21 cellular contexts compared by ENCODE assay signal in genomic region chr1:153550398-153550758, GRCh38. TPM values are rescaled to one million over a fixed set of nuclear protein-coding genes. Genes with fewer than 3 reads are reported as not detected.
DNase-seq lines count a peak whose midpoint lies in the region; ATAC-seq, FAIRE-seq and TF ChIP-seq lines count a peak whose summit lies in the region.
"Had no signal": no experiment of that assay in that cellular context is flagged by ENCODE, and none has a peak within 500 bp of the region (broad histone marks: within the 10 kb centered on the region; RNA-seq: fewer than 3 reads in every experiment).

No MANE protein-coding gene starts in this region.

- FAIRE-seq in H1 (lab: Jason Lieb, UNC), result no peak
- FAIRE-seq: pancreas had no signal

- no peak for TF ChIP-seq POLR2A in H1 (IDR thresholded peaks at IDR 0.05; ENCODE audit: control extremely low read depth in 1 of 2, low read depth in 2 of 2, low read length in 2 of 2)

- H3K4me3 Mint-ChIP-seq in neural progenitor cell, result no peak overlapping the region
- H3K4me3 Mint-ChIP-seq: brain; T-helper 1 cell treated with Interleukin-12 subunit alpha and Interleukin-12 subunit beta and Interleukin-4 antibody, amounts not matched to agents 30 μg/mL and 1 μg/mL, for 36 hours had no signal

- peaks cover 56% of the 10 kb centered on the region for H3K4me1 Mint-ChIP-seq in neural progenitor cell

- H3K9me3 Mint-ChIP-seq in neural progenitor cell, result no peaks in the 10 kb centered on the region
- H3K9me3 Mint-ChIP-seq: brain; T-helper 1 cell treated with Interleukin-12 subunit alpha and Interleukin-12 subunit beta and Interleukin-4 antibody, amounts not matched to agents 30 μg/mL and 1 μg/mL, for 36 hours had no signal

- no peak overlapping the region for H3K4me2 ChIP-seq in H1 (ENCODE audit: insufficient read depth in 1 of 2, low read depth in 2 of 2, low read length in 2 of 2)
- H3K4me2 ChIP-seq in neural progenitor cell, result no peak overlapping the region

- ATAC-seq in GM21528 (IDR thresholded peaks at IDR 0.05; ENCODE audit: low FRiP score, unreplicated experiment), result no peak
- no peak for ATAC-seq in HG03520 (IDR thresholded peaks at IDR 0.05; ENCODE audit: unreplicated experiment)
- no peak for ATAC-seq in HG03045 (IDR thresholded peaks at IDR 0.05; ENCODE audit: unreplicated experiment)
- ATAC-seq: heart right ventricle, pancreas had no signal

- no peak overlapping the region for H3K23ac ChIP-seq in H1 (ENCODE audit: insufficient read length)

- no peak overlapping the region; the same call in 1 of the 2 replicates for H4K8ac ChIP-seq in H1 (ENCODE audit: extremely low read depth, insufficient read depth, low read length)

- H3K18ac ChIP-seq in H1 (ENCODE audit: extremely low read depth, low read length), result no peak overlapping the region

- 0 out of 2 replicates have a peak overlapping the region, but pooled peaks have one; percentile 44 for H2BK5ac ChIP-seq in H1 (ENCODE audit: low read depth, low read length)

- WGBS in H1 (ENCODE audit: extremely low coverage in 1 of 2, insufficient coverage in 1 of 2, insufficient read length in 1 of 2, insufficient replicate concordance in 2 of 2, low coverage in 1 of 2, low lambda C conversion rate in 2 of 2, missing lambda C conversion rate in 1 of 2), 2 experiments, result 75% methylated on average over 4 of the region's 4 CpGs; no CpG with 5 or more reads in 1 of the 2 experiments

- H3K4me3 ChIP-seq in left ventricle myocardium inferior, result no peak overlapping the region
- no peak overlapping the region for H3K4me3 ChIP-seq in H1 (ENCODE audit: extremely low read depth in 1 of 4, insufficient read depth in 2 of 4, low read depth in 3 of 4, low read length in 4 of 4)
- no peak overlapping the region for H3K4me3 ChIP-seq in neural progenitor cell
- H3K4me3 ChIP-seq: dorsolateral prefrontal cortex, heart right ventricle, pancreas, thyroid gland had no signal

- H2AFZ ChIP-seq in H1 (ENCODE audit: low read length), result no peak overlapping the region
- H2AFZ ChIP-seq in neural progenitor cell (replicated peaks), result peak overlapping the region; percentile 2

- no peak overlapping the region for H3K4ac ChIP-seq in H1 (replicated peaks; ENCODE audit: insufficient read length, low read depth, low read length)

- no peaks in the 10 kb centered on the region for H3K79me2 ChIP-seq in H1 (ENCODE audit: control insufficient read depth in 1 of 2, insufficient read depth in 2 of 2, low read length in 2 of 2)
- no peaks in the 10 kb centered on the region for H3K79me2 ChIP-seq in neural progenitor cell (ENCODE audit: low read depth)

- peak overlapping the region; percentile 68 for H3K27ac ChIP-seq in left ventricle myocardium inferior (replicated peaks)
- no peak overlapping the region for H3K27ac ChIP-seq in H1 (ENCODE audit: low read depth, low read length)
- H3K27ac ChIP-seq in neural progenitor cell, result no peak overlapping the region
- H3K27ac ChIP-seq: dorsolateral prefrontal cortex had no signal

- no peak overlapping the region for H3K9ac ChIP-seq in H1 (replicated peaks in 1 of 4; ENCODE audit: extremely low read depth in 1 of 4, low read depth in 3 of 4, low read length in 3 of 4)
- no peak overlapping the region for H3K9ac ChIP-seq in neural progenitor cell

- TF ChIP-seq CTCF in left ventricle myocardium inferior (IDR thresholded peaks at IDR 0.05; ENCODE audit: borderline replicate concordance) (no peak), H1 (IDR thresholded peaks at IDR 0.05; ENCODE audit: control extremely low read depth in 1 of 3, insufficient read depth in 1 of 3, low read depth in 1 of 3, low read length in 3 of 3) (no peak), neural progenitor cell (IDR thresholded peaks at IDR 0.05) (no peak)

- no peaks in the 10 kb centered on the region for H3K79me1 ChIP-seq in H1 (ENCODE audit: low read depth, low read length)

- H3K27ac Mint-ChIP-seq in neural progenitor cell, result no peak overlapping the region
- H3K27ac Mint-ChIP-seq: T-helper 1 cell treated with Interleukin-12 subunit alpha and Interleukin-12 subunit beta and Interleukin-4 antibody, amounts not matched to agents 30 μg/mL and 1 μg/mL, for 36 hours had no signal

- no peak overlapping the region for H4K5ac ChIP-seq in H1 (ENCODE audit: insufficient read length, low read depth, low read length)

- H3K23me2 ChIP-seq in H1 (ENCODE audit: low read depth, low read length), result peaks cover under 1% of the 10 kb centered on the region

- H3F3A ChIP-seq in neural progenitor cell (ENCODE audit: low read depth), result no peaks in the 10 kb centered on the region

- no peaks in the 10 kb centered on the region for H3K36me3 Mint-ChIP-seq in neural progenitor cell
- H3K36me3 Mint-ChIP-seq: brain had no signal

- H3K14ac ChIP-seq in H1 (ENCODE audit: insufficient read length), result no peak overlapping the region

- no peak overlapping the region for H2BK120ac ChIP-seq in H1 (replicated peaks; ENCODE audit: low read depth, low read length)

- no peak for TF ChIP-seq EP300 in H1 (IDR thresholded peaks at IDR 0.05; ENCODE audit: borderline replicate concordance in 1 of 2, low read depth in 2 of 2, low read length in 2 of 2)

- TF ChIP-seq RAD21 in H1 (IDR thresholded peaks at IDR 0.05 in 1 of 2, conservative IDR thresholded peaks at IDR 0.05 in 1 of 2; ENCODE audit: low read depth in 2 of 2, low read length in 2 of 2), result no peak

- DNase-seq in left ventricle myocardium inferior (no peak), cardiac septum (ENCODE audit: low spot score) (no peak), H1 (ENCODE audit: low read depth in 1 of 2, low spot score in 2 of 2) (no peak), neural progenitor cell (ENCODE audit: low spot score) (no peak), NCI-H510A (lab: John Stamatoyannopoulos, UW) (no peak)
- DNase-seq: activated naive CD4-positive, alpha-beta T cell treated with Interleukin-2 at 50 U/mL for 16 hours; dorsolateral prefrontal cortex; heart right ventricle; SHP77 treated with DMSO at 0.1 percent for 48 hours; stimulated activated CD4-positive, alpha-beta T cell treated with anti-CD3 and anti-CD28 coated beads, Interleukin-4, amount 100 ng/mL, for 24 hours; stimulated activated CD8-positive, alpha-beta memory T cell treated with anti-CD3 and anti-CD28 coated beads, Interleukin-4, amount 100 ng/mL, for 48 hours; thyroid gland had no signal

- peaks cover 71% of the 10 kb centered on the region for H3K4me1 ChIP-seq in left ventricle myocardium inferior
- peaks cover under 1 to 23% (median 13%) of the 10 kb centered on the region in 4 experiments for H3K4me1 ChIP-seq in H1 (replicated peaks in 1 of 4; ENCODE audit: control insufficient read depth in 3 of 4, insufficient read depth in 4 of 4, low read length in 3 of 4)
- H3K4me1 ChIP-seq in neural progenitor cell, result peaks cover 21% of the 10 kb centered on the region

- no peak overlapping the region for H4K91ac ChIP-seq in H1 (replicated peaks; ENCODE audit: insufficient read length, low read length)

- no peak overlapping the region for H2BK15ac ChIP-seq in H1 (ENCODE audit: low read length)

- peaks cover 17% of the 10 kb centered on the region for H3K27me3 Mint-ChIP-seq in neural progenitor cell (ENCODE audit: insufficient read depth, low read depth)

- POLR2A ChIA-PET in H1 (lab: Charles Lee; ENCODE audit: partially characterized antibody), result interaction anchor here (0.6 to 1.8 kb wide), 7 partner anchors 9 to 440 kb away, joined by 3 to 5 read pairs (median 4); partner anchors contain the start of genes RPS27, S100A5 and S100A6

- H3K36me3 ChIP-seq in left ventricle myocardium inferior, result no peaks in the 10 kb centered on the region
- H3K36me3 ChIP-seq in H1 (ENCODE audit: control insufficient read depth in 2 of 4, insufficient read depth in 4 of 4, low read length in 3 of 4), result no peaks in the 10 kb centered on the region
- H3K36me3 ChIP-seq in neural progenitor cell, result no peaks in the 10 kb centered on the region
- H3K36me3 ChIP-seq: heart right ventricle, pancreas, thyroid gland had no signal

- no peaks in the 10 kb centered on the region for H4K20me1 ChIP-seq in H1 (replicated peaks in 1 of 2; ENCODE audit: control insufficient read depth in 1 of 2, insufficient read depth in 2 of 2, low read length in 2 of 2)
- no peaks in the 10 kb centered on the region for H4K20me1 ChIP-seq in neural progenitor cell (ENCODE audit: low read depth)

- intact Hi-C loops in left ventricle myocardium inferior (cut with micrococcal nuclease), result no loop called here
- intact Hi-C loops in cardiac septum (cut with DNase I), result no loop called here

- H2BK20ac ChIP-seq in H1 (ENCODE audit: low read length), result 0 out of 2 replicates have a peak overlapping the region, but pooled peaks have one; percentile 61

- H3K56ac ChIP-seq in H1 (replicated peaks; ENCODE audit: insufficient read length, low read depth, low read length), result no peak overlapping the region

- no peak overlapping the region for H2AK5ac ChIP-seq in H1 (ENCODE audit: low read depth, low read length)

- no peak overlapping the region for H2BK12ac ChIP-seq in H1 (ENCODE audit: low read depth, low read length)

- H3K27me3 ChIP-seq in left ventricle myocardium inferior (ENCODE audit: low read depth) (no peaks in the 10 kb centered on the region), H1 (replicated peaks in 1 of 4; ENCODE audit: control insufficient read depth in 3 of 4, extremely low read depth in 1 of 4, insufficient read depth in 3 of 4, low read length in 3 of 4) (no peaks in the 10 kb centered on the region; a peak in 3 of 7 replicates), neural progenitor cell (no peaks in the 10 kb centered on the region)
- H3K27me3 ChIP-seq: heart right ventricle, pancreas, thyroid gland had no signal

- H3K9me3 ChIP-seq in left ventricle myocardium inferior (replicated peaks), result no peaks in the 10 kb centered on the region
- H3K9me3 ChIP-seq in H1 (ENCODE audit: insufficient read depth in 2 of 2, low read depth in 1 of 2, low read length in 1 of 2), result no peaks in the 10 kb centered on the region
- no peaks in the 10 kb centered on the region for H3K9me3 ChIP-seq in neural progenitor cell (ENCODE audit: low read depth)
- H3K9me3 ChIP-seq: heart right ventricle, pancreas, thyroid gland had no signal

- CTCF ChIA-PET in H1 (lab: Charles Lee; ENCODE audit: partially characterized antibody), result interaction anchor here (0.7 to 12.9 kb wide), 8 partner anchors 12 to 78 kb away, joined by 3 to 165 read pairs (median 30); partner anchors contain the start of genes S100A1, S100A13, S100A5 and S100A6

RNA-seq across cellular contexts. Expression of gene S100A3, which starts 1.3 kb away (rescaled TPM):
- total RNA-seq in left ventricle myocardium inferior (0.36 TPM), cardiac septum (1.3 TPM), neural progenitor cell (ENCODE audit: low replicate concordance) (not detected in 2 replicates)
- 0.47 TPM in 1 of 2 replicates, not detected in the other for total RNA-seq in H1 (2021; fragmentation: NEBNext Ultra II Directional; extraction: Animal tissue kit (Norgen Biotek cat#: 25700))
- polyA plus RNA-seq in H1 (2011; rRNA removed), result 0.26 and 0.77 TPM in 2 replicates
- polyA plus RNA-seq in H1 (2011; cell fraction: cytosol; rRNA removed), result 1.1 TPM
- polyA plus RNA-seq in H1 (2011; cell fraction: nucleus; rRNA removed), result 0.43 TPM
- not detected in 4 replicates for polyA plus RNA-seq in H1 (2012, experiment 1 of 2)
- polyA plus RNA-seq in H1 (2012, experiment 2 of 2), result not detected
- polyA plus RNA-seq in H1 (2013, experiment 1 of 2), result 0.14 TPM
- 0.24 TPM for polyA plus RNA-seq in H1 (2013, experiment 2 of 2)
- not detected in 2 replicates for polyA minus RNA-seq in H1 (2011; rRNA and poly(A)+ RNA removed)
- polyA minus RNA-seq in H1 (2011; cell fraction: cytosol; rRNA and poly(A)+ RNA removed), result not detected
- polyA minus RNA-seq in H1 (2011; cell fraction: nucleus; rRNA and poly(A)+ RNA removed), result not detected
- total RNA-seq: mucosa of gallbladder had no signal

RNA-seq across cellular contexts. Expression of gene S100A4, which starts 4.8 kb away (rescaled TPM):
- total RNA-seq in left ventricle myocardium inferior (137 TPM), cardiac septum (107 TPM), neural progenitor cell (ENCODE audit: low replicate concordance) (22.4 and 34.3 TPM in 2 replicates)
- 36.3 and 39.6 TPM in 2 replicates for total RNA-seq in H1 (2021; fragmentation: NEBNext Ultra II Directional; extraction: Animal tissue kit (Norgen Biotek cat#: 25700))
- 43.3 and 85.4 TPM in 2 replicates for polyA plus RNA-seq in H1 (2011; rRNA removed)
- 48.1 TPM for polyA plus RNA-seq in H1 (2011; cell fraction: cytosol; rRNA removed)
- polyA plus RNA-seq in H1 (2011; cell fraction: nucleus; rRNA removed), result 16.4 TPM
- 45.5 to 53.5 TPM (median 49.9 TPM) in 4 replicates for polyA plus RNA-seq in H1 (2012, experiment 1 of 2)
- 137 TPM for polyA plus RNA-seq in H1 (2012, experiment 2 of 2)
- 70.2 TPM for polyA plus RNA-seq in H1 (2013, experiment 1 of 2)
- polyA plus RNA-seq in H1 (2013, experiment 2 of 2), result 68.2 TPM
- polyA minus RNA-seq in H1 (2011; rRNA and poly(A)+ RNA removed), result 13.4 and 13.9 TPM in 2 replicates
- polyA minus RNA-seq in H1 (2011; cell fraction: cytosol; rRNA and poly(A)+ RNA removed), result 9.5 TPM
- polyA minus RNA-seq in H1 (2011; cell fraction: nucleus; rRNA and poly(A)+ RNA removed), result 11.6 TPM

RNA-seq across cellular contexts. Expression of gene S100A5, which starts 9.6 kb away (rescaled TPM):
- not detected for total RNA-seq in left ventricle myocardium inferior
- not detected for total RNA-seq in cardiac septum
- not detected in 2 replicates for total RNA-seq in H1 (2021; fragmentation: NEBNext Ultra II Directional; extraction: Animal tissue kit (Norgen Biotek cat#: 25700))
- not detected in 2 replicates for polyA plus RNA-seq in H1 (2011; rRNA removed)
- polyA plus RNA-seq in H1 (2011; cell fraction: cytosol; rRNA removed), result not detected
- not detected for polyA plus RNA-seq in H1 (2011; cell fraction: nucleus; rRNA removed)
- polyA plus RNA-seq in H1 (2012, experiment 1 of 2), result not detected in 4 replicates
- polyA plus RNA-seq in H1 (2012, experiment 2 of 2), result not detected
- 0.08 TPM for polyA plus RNA-seq in H1 (2013, experiment 1 of 2)
- polyA plus RNA-seq in H1 (2013, experiment 2 of 2), result not detected
- polyA minus RNA-seq in H1 (2011; rRNA and poly(A)+ RNA removed), result 0.69 TPM in 1 of 2 replicates, not detected in the other
- not detected for polyA minus RNA-seq in H1 (2011; cell fraction: cytosol; rRNA and poly(A)+ RNA removed)
- polyA minus RNA-seq in H1 (2011; cell fraction: nucleus; rRNA and poly(A)+ RNA removed), result not detected
- total RNA-seq in neural progenitor cell (ENCODE audit: low replicate concordance), result not detected in 2 replicates
- total RNA-seq: A673, heart right ventricle, kidney epithelial cell, mucosa of gallbladder, pancreas had no signal
- polyA plus RNA-seq: heart right ventricle, pancreas had no signal

RNA-seq across cellular contexts. Expression of gene S100A6, which starts 14.6 kb away (rescaled TPM):
- total RNA-seq in left ventricle myocardium inferior, result 336 TPM
- total RNA-seq in cardiac septum, result 418 TPM
- 11.1 and 11.5 TPM in 2 replicates for total RNA-seq in H1 (2021; fragmentation: NEBNext Ultra II Directional; extraction: Animal tissue kit (Norgen Biotek cat#: 25700))
- 45.8 and 63.0 TPM in 2 replicates for polyA plus RNA-seq in H1 (2011; rRNA removed)
- 41.4 TPM for polyA plus RNA-seq in H1 (2011; cell fraction: cytosol; rRNA removed)
- polyA plus RNA-seq in H1 (2011; cell fraction: nucleus; rRNA removed), result 29.9 TPM
- 38.9 to 50.1 TPM (median 45.3 TPM) in 4 replicates for polyA plus RNA-seq in H1 (2012, experiment 1 of 2)
- 57.1 TPM for polyA plus RNA-seq in H1 (2012, experiment 2 of 2)
- polyA plus RNA-seq in H1 (2013, experiment 1 of 2), result 12.2 TPM
- polyA plus RNA-seq in H1 (2013, experiment 2 of 2), result 12.1 TPM
- polyA minus RNA-seq in H1 (2011; rRNA and poly(A)+ RNA removed), result 7.9 and 10.3 TPM in 2 replicates
- polyA minus RNA-seq in H1 (2011; cell fraction: cytosol; rRNA and poly(A)+ RNA removed), result 29.6 TPM
- 15.6 TPM for polyA minus RNA-seq in H1 (2011; cell fraction: nucleus; rRNA and poly(A)+ RNA removed)
- 0.34 TPM in 1 of 2 replicates, not detected in the other for total RNA-seq in neural progenitor cell (ENCODE audit: low replicate concordance)

RNA-seq across cellular contexts. Expression of gene S100A2, which starts 15.3 kb away (rescaled TPM):
- total RNA-seq in left ventricle myocardium inferior (2.7 TPM), cardiac septum (5.0 TPM), neural progenitor cell (ENCODE audit: low replicate concordance) (not detected in 2 replicates)
- 2.0 TPM in 1 of 2 replicates, not detected in the other for total RNA-seq in H1 (2021; fragmentation: NEBNext Ultra II Directional; extraction: Animal tissue kit (Norgen Biotek cat#: 25700))
- 0.71 and 0.86 TPM in 2 replicates for polyA plus RNA-seq in H1 (2011; rRNA removed)
- 1.1 TPM for polyA plus RNA-seq in H1 (2011; cell fraction: cytosol; rRNA removed)
- polyA plus RNA-seq in H1 (2011; cell fraction: nucleus; rRNA removed), result 0.78 TPM
- polyA plus RNA-seq in H1 (2012, experiment 1 of 2), result 0.69 to 2.1 TPM (median 1.2 TPM) in 4 replicates
- 0.20 TPM for polyA plus RNA-seq in H1 (2012, experiment 2 of 2)
- polyA plus RNA-seq in H1 (2013, experiment 1 of 2), result 2.0 TPM
- polyA plus RNA-seq in H1 (2013, experiment 2 of 2), result 2.6 TPM
- polyA minus RNA-seq in H1 (2011; rRNA and poly(A)+ RNA removed), result 0.60 TPM in 1 of 2 replicates, not detected in the other
- polyA minus RNA-seq in H1 (2011; cell fraction: cytosol; rRNA and poly(A)+ RNA removed), result not detected
- polyA minus RNA-seq in H1 (2011; cell fraction: nucleus; rRNA and poly(A)+ RNA removed), result not detected
